Comparison of ENCODE assay signal across 8 cellular contexts in genomic region chr18:57837917-57838548, GRCh38. TPM values are rescaled to one million over a fixed set of nuclear protein-coding genes. Genes with fewer than 3 reads are reported as not detected.
DNase-seq lines count a peak whose midpoint lies in the region; ATAC-seq and TF ChIP-seq lines count a peak whose summit lies in the region.

No MANE protein-coding gene starts in this region.

- H3K27ac ChIP-seq in A673 (ENCODE audit: low read depth, low read length, poor library complexity, severe bottlenecking) = no peak overlapping the region

- H3K9me3 Mint-ChIP-seq in activated naive CD8-positive, alpha-beta T cell (ENCODE audit: low read depth) = no peaks in the 10 kb centered on the region
- H3K9me3 Mint-ChIP-seq in stimulated activated naive B cell treated with anti-CD40 and anti-IgM and Interleukin-4, amounts not matched to agents 10 μg/mL and 1 μg/mL and 100 μg/mL, for 72 hours = no peaks in the 10 kb centered on the region

- no TSS peak for BruUV-seq in A673 (replicated peaks; lab: Mats Ljungman, UMichigan)

- peak; percentile 89 for ATAC-seq in HG03196 (IDR thresholded peaks at IDR 0.05; ENCODE audit: unreplicated experiment)
- ATAC-seq in stimulated activated naive B cell treated with anti-CD40 and anti-IgM and Interleukin-4, amounts not matched to agents 10 μg/mL and 1 μg/mL and 100 μg/mL, for 72 hours (replicated peaks) = peak; percentile 92 to 94

- H3K4me1 Mint-ChIP-seq in activated naive CD8-positive, alpha-beta T cell (ENCODE audit: low read depth) = peaks cover 38% of the 10 kb centered on the region
- H3K4me1 Mint-ChIP-seq in stimulated activated naive B cell treated with anti-CD40 and anti-IgM and Interleukin-4, amounts not matched to agents 10 μg/mL and 1 μg/mL and 100 μg/mL, for 72 hours = peaks cover 39 to 76% of the 10 kb centered on the region in 2 donors

- H3K4me3 ChIP-seq in A673 (ENCODE audit: low read depth, low read length, poor library complexity, severe bottlenecking) = no peak overlapping the region

- CTCF ChIA-PET in A673 (lab: Charles Lee) = interaction anchor here (0.5 kb wide), 1 partner anchor 9 kb away, joined by 3 read pairs; no protein-coding TSS in a partner anchor

- POLR2A ChIA-PET in A673 (lab: Charles Lee; ENCODE audit: low non-redundant PET) = no interaction called here

- H3K4me1 ChIP-seq in A673 (ENCODE audit: insufficient read depth, low read length, poor library complexity, severe bottlenecking) = peaks cover 36% of the 10 kb centered on the region

- no peak overlapping the region for H3K4me3 Mint-ChIP-seq in activated naive CD8-positive, alpha-beta T cell
- peak overlapping the region; percentile 3 to 59 for H3K4me3 Mint-ChIP-seq in stimulated activated naive B cell treated with anti-CD40 and anti-IgM and Interleukin-4, amounts not matched to agents 10 μg/mL and 1 μg/mL and 100 μg/mL, for 72 hours

- no peaks in the 10 kb centered on the region for H3K27me3 ChIP-seq in A673 (replicated peaks; ENCODE audit: insufficient read depth, low read depth, low read length, poor library complexity)

- DNase-seq in activated T-cell treated with anti-CD3 and anti-CD28 coated beads for 48 hours (ENCODE audit: low read depth) = peak; percentile 40
- DNase-seq in activated T-cell treated with anti-CD3 and anti-CD28 coated beads, Interleukin-2, amount 50 U/mL, for 1 hour = no peak
- DNase-seq in stimulated activated naive B cell treated with anti-CD40 and anti-IgM and Interleukin-4, amounts not matched to agents 10 μg/mL and 1 μg/mL and 100 μg/mL, for 72 hours = peak; percentile 77
- no peak for DNase-seq in A673 (ENCODE audit: low spot score)
- DNase-seq in iPS-NIHi11 (ENCODE audit: low spot score) = no peak
- no peak for DNase-seq in NCI-H1436 (lab: John Stamatoyannopoulos, UW)

- TF ChIP-seq CTCF in A673 (conservative IDR thresholded peaks at IDR 0.05; ENCODE audit: low read depth, low read length) = no peak

- intact Hi-C loops in A673 (cut with micrococcal nuclease; ENCODE audit: unreplicated experiment) = no loop called here

- H3K27me3 Mint-ChIP-seq in activated naive CD8-positive, alpha-beta T cell = peaks cover 8% of the 10 kb centered on the region
- H3K27me3 Mint-ChIP-seq in stimulated activated naive B cell treated with anti-CD40 and anti-IgM and Interleukin-4, amounts not matched to agents 10 μg/mL and 1 μg/mL and 100 μg/mL, for 72 hours = no peaks in the 10 kb centered on the region

- H3K27ac Mint-ChIP-seq in activated naive CD8-positive, alpha-beta T cell = peak overlapping the region; percentile 1
- H3K27ac Mint-ChIP-seq in stimulated activated naive B cell treated with anti-CD40 and anti-IgM and Interleukin-4, amounts not matched to agents 10 μg/mL and 1 μg/mL and 100 μg/mL, for 72 hours = peak overlapping the region; percentile 93

- no peaks in the 10 kb centered on the region for H3K36me3 Mint-ChIP-seq in activated naive CD8-positive, alpha-beta T cell
- H3K36me3 Mint-ChIP-seq in stimulated activated naive B cell treated with anti-CD40 and anti-IgM and Interleukin-4, amounts not matched to agents 10 μg/mL and 1 μg/mL and 100 μg/mL, for 72 hours = peaks cover 0 to 8% of the 10 kb centered on the region in 2 donors

- H3K36me3 ChIP-seq in A673 (ENCODE audit: insufficient read depth, low read length, poor library complexity, severe bottlenecking) = no peaks in the 10 kb centered on the region

- no peaks in the 10 kb centered on the region for H3K9me3 ChIP-seq in A673 (ENCODE audit: low read depth, low read length, poor library complexity, severe bottlenecking)

RNA-seq across cellular contexts. Expression of gene ATP8B1, which starts 34.9 kb away (rescaled TPM):
- total RNA-seq in A673 (2021) = 35.6 and 39.3 TPM in 2 replicates

Comparison
In these comparisons a context has a peak if more than half of its experiments do, and no peak if none do; other contexts are left out.
1. DNase-seq: peak in activated T-cell treated with anti-CD3 and anti-CD28 coated beads for 48 hours (single experiment) and stimulated activated naive B cell treated with anti-CD40 and anti-IgM and Interleukin-4, amounts not matched to agents 10 μg/mL and 1 μg/mL and 100 μg/mL, for 72 hours (single experiment); none in activated T-cell treated with anti-CD3 and anti-CD28 coated beads, Interleukin-2, amount 50 U/mL, for 1 hour (single experiment), A673 (single experiment), iPS-NIHi11 (single experiment) and NCI-H1436 (single experiment).